Comparison of ENCODE assay signal across 13 cellular contexts in genomic region chr2:23291274-23291673, GRCh38.
"Had no signal": no experiment of that assay in that cellular context is flagged by ENCODE, and none has a peak within 500 bp of the region (broad histone marks: within the 10 kb centered on the region; RNA-seq: fewer than 3 reads in every experiment).

No MANE protein-coding gene starts in this region.

- H3K9ac ChIP-seq: SK-N-SH had no signal

- H3K4me3 Mint-ChIP-seq: activated CD4-positive, alpha-beta T cell treated with anti-CD3 and anti-CD28 coated beads, Interleukin-2, amount 10 ng/mL, durations not matched to agents 24 days and 14 days; activated naive CD8-positive, alpha-beta T cell; type B pancreatic cell had no signal

- H3K4me2 ChIP-seq: SK-N-SH had no signal

- DNase-seq: activated CD4-positive, alpha-beta T cell treated with anti-CD3 and anti-CD28 coated beads, Interleukin-2, amount 10 ng/mL, durations not matched to agents 24 days and 14 days; activated effector memory CD4-positive, alpha-beta T cell treated with anti-CD3 and anti-CD28 coated beads, Interleukin-2, amount 50 U/mL, for 16 hours; brain microvascular endothelial cell; cerebellar nuclear complex; posterior cingulate gyrus; SK-N-SH; stimulated activated CD4-positive, alpha-beta T cell treated with anti-CD3 and anti-CD28 coated beads, Interleukin-2, amount 100 ng/mL, for 24 hours; stimulated activated naive CD4-positive, alpha-beta T cell treated with Interleukin-2 at 50 U/mL for 16 hours; T-helper 1 cell had no signal

- H3K27ac Mint-ChIP-seq: activated CD4-positive, alpha-beta T cell treated with anti-CD3 and anti-CD28 coated beads, Interleukin-2, amount 10 ng/mL, durations not matched to agents 24 days and 14 days; activated naive CD8-positive, alpha-beta T cell; type B pancreatic cell had no signal

- H3K36me3 Mint-ChIP-seq: activated naive CD8-positive, alpha-beta T cell; type B pancreatic cell had no signal

- H3K9me3 Mint-ChIP-seq: activated CD4-positive, alpha-beta T cell treated with anti-CD3 and anti-CD28 coated beads, Interleukin-2, amount 10 ng/mL, durations not matched to agents 24 days and 14 days had no signal

- H3K36me3 ChIP-seq: brain microvascular endothelial cell had no signal

- H3K27me3 Mint-ChIP-seq: type B pancreatic cell had no signal

- H3K4me1 Mint-ChIP-seq: activated CD4-positive, alpha-beta T cell treated with anti-CD3 and anti-CD28 coated beads, Interleukin-2, amount 10 ng/mL, durations not matched to agents 24 days and 14 days had no signal

- ATAC-seq: esophagus mucosa, right cardiac atrium had no signal

- H3K27me3 ChIP-seq: brain microvascular endothelial cell had no signal

- H3K27ac ChIP-seq: brain microvascular endothelial cell had no signal

- H3K9me3 ChIP-seq: SK-N-SH had no signal
